Comparison of ENCODE assay signal across 28 cellular contexts in genomic region chr3:11269007-11269406, GRCh38.
"Had no signal": no experiment of that assay in that cellular context is flagged by ENCODE, and none has a peak within 500 bp of the region (broad histone marks: within the 10 kb centered on the region; RNA-seq: fewer than 3 reads in every experiment).

No MANE protein-coding gene starts in this region.

- H3K36me3 Mint-ChIP-seq: stimulated activated memory B cell treated with anti-CD40 and anti-IgM and Interleukin-4, amounts not matched to agents 10 μg/mL and 1 μg/mL and 100 μg/mL, for 72 hours; type B pancreatic cell had no signal

- FAIRE-seq: urothelium cell line had no signal

- H3K27me3 Mint-ChIP-seq: stimulated activated memory B cell treated with anti-CD40 and anti-IgM and Interleukin-4, amounts not matched to agents 10 μg/mL and 1 μg/mL and 100 μg/mL, for 72 hours had no signal

- H3K36me3 ChIP-seq: stomach, suprapubic skin, thoracic aorta, thyroid gland, tibial artery, tibial nerve, transverse colon, upper lobe of left lung, upper lobe of right lung, uterus, vagina had no signal

- H3K9me3 Mint-ChIP-seq: stimulated activated effector memory CD8-positive, alpha-beta T cell treated with anti-CD3 and anti-CD28 coated beads, Interleukin-12 subunit alpha, Interleukin-12 subunit beta, amount 100 ng/mL, for 72 hours; stimulated activated memory B cell treated with anti-CD40 and anti-IgM and Interleukin-4, amounts not matched to agents 10 μg/mL and 1 μg/mL and 100 μg/mL, for 72 hours; stimulated activated naive B cell treated with anti-CD40 and anti-IgM and Interleukin-4, amounts not matched to agents 10 μg/mL and 1 μg/mL and 100 μg/mL, for 72 hours; stimulated activated naive CD8-positive, alpha-beta T cell treated with anti-CD3 and anti-CD28 coated beads, Interleukin-15, amount 100 ng/mL, for 72 hours; stimulated activated naive CD8-positive, alpha-beta T cell treated with anti-CD3 and anti-CD28 coated beads, Interleukin-15, Interleukin-2, amounts not matched to agents 100 ng/mL and 50 ng/mL, for 24 hours; type B pancreatic cell had no signal

- H3K9me3 ChIP-seq: stomach, suprapubic skin, testis, thoracic aorta, thyroid gland, tibial artery, tibial nerve, transverse colon, upper lobe of left lung, upper lobe of right lung, uterus, vagina had no signal

- H3K4me3 Mint-ChIP-seq: stimulated activated effector memory CD8-positive, alpha-beta T cell treated with anti-CD3 and anti-CD28 coated beads, Interleukin-12 subunit alpha, Interleukin-12 subunit beta, amount 100 ng/mL, for 72 hours; stimulated activated memory B cell treated with anti-CD40 and anti-IgM and Interleukin-4, amounts not matched to agents 10 μg/mL and 1 μg/mL and 100 μg/mL, for 72 hours; stimulated activated naive B cell treated with anti-CD40 and anti-IgM and Interleukin-4, amounts not matched to agents 10 μg/mL and 1 μg/mL and 100 μg/mL, for 72 hours; stimulated activated naive CD8-positive, alpha-beta T cell treated with anti-CD3 and anti-CD28 coated beads, Interleukin-15, amount 100 ng/mL, for 72 hours; stimulated activated naive CD8-positive, alpha-beta T cell treated with anti-CD3 and anti-CD28 coated beads, Interleukin-15, Interleukin-2, amounts not matched to agents 100 ng/mL and 50 ng/mL, for 24 hours; type B pancreatic cell had no signal

- H3K4me3 ChIP-seq: stomach, suprapubic skin, testis, thoracic aorta, thyroid gland, tibial artery, tibial nerve, transverse colon, upper lobe of left lung, upper lobe of right lung, uterus, vagina had no signal

- H3K27ac ChIP-seq: stomach, suprapubic skin, testis, thoracic aorta, thyroid gland, tibial artery, tibial nerve, transverse colon, upper lobe of left lung, upper lobe of right lung, uterus, vagina had no signal

- ATAC-seq: stimulated activated effector memory CD8-positive, alpha-beta T cell treated with anti-CD3 and anti-CD28 coated beads, Interleukin-12 subunit alpha, Interleukin-12 subunit beta, amount 100 ng/mL, for 72 hours; stimulated activated memory B cell treated with anti-CD40 and anti-IgM and Interleukin-4, amounts not matched to agents 10 μg/mL and 1 μg/mL and 100 μg/mL, for 72 hours; stimulated activated naive B cell treated with anti-CD40 and anti-IgM and Interleukin-4, amounts not matched to agents 10 μg/mL and 1 μg/mL and 100 μg/mL, for 72 hours; stimulated activated naive CD8-positive, alpha-beta T cell treated with anti-CD3 and anti-CD28 coated beads, Interleukin-15, amount 100 ng/mL, for 72 hours; stimulated activated naive CD8-positive, alpha-beta T cell treated with anti-CD3 and anti-CD28 coated beads, Interleukin-15, Interleukin-2, amounts not matched to agents 100 U/mL and 50 U/mL, for 24 hours; upper lobe of right lung had no signal

- H3K27me3 ChIP-seq: suprapubic skin, testis, thyroid gland, tibial artery, tibial nerve, transverse colon, upper lobe of left lung, upper lobe of right lung, uterus, vagina had no signal

- H3K27ac Mint-ChIP-seq: stimulated activated effector memory CD8-positive, alpha-beta T cell treated with anti-CD3 and anti-CD28 coated beads, Interleukin-12 subunit alpha, Interleukin-12 subunit beta, amount 100 ng/mL, for 72 hours; stimulated activated memory B cell treated with anti-CD40 and anti-IgM and Interleukin-4, amounts not matched to agents 10 μg/mL and 1 μg/mL and 100 μg/mL, for 72 hours; stimulated activated naive B cell treated with anti-CD40 and anti-IgM and Interleukin-4, amounts not matched to agents 10 μg/mL and 1 μg/mL and 100 μg/mL, for 72 hours; stimulated activated naive CD8-positive, alpha-beta T cell treated with anti-CD3 and anti-CD28 coated beads, Interleukin-15, amount 100 ng/mL, for 72 hours; stimulated activated naive CD8-positive, alpha-beta T cell treated with anti-CD3 and anti-CD28 coated beads, Interleukin-15, Interleukin-2, amounts not matched to agents 100 ng/mL and 50 ng/mL, for 24 hours; type B pancreatic cell had no signal

- DNase-seq: stimulated activated CD4-positive, alpha-beta T cell treated with anti-CD3 and anti-CD28 coated beads, Interleukin-2, amount 100 ng/mL, for 48 hours; stimulated activated CD4-positive, alpha-beta T cell treated with anti-CD3 and anti-CD28 coated beads, Interleukin-4, amount 100 ng/mL, for 1 hour; stimulated activated CD4-positive, alpha-beta T cell treated with anti-CD3 and anti-CD28 coated beads, Interleukin-4, amount 100 ng/mL, for 24 hours; stimulated activated CD4-positive, alpha-beta T cell treated with anti-CD3 and anti-CD28 coated beads, Interleukin-4, amount 100 ng/mL, for 4 hours; stimulated activated CD8-positive, alpha-beta memory T cell treated with anti-CD3 and anti-CD28 coated beads, Interleukin-4, amount 100 ng/mL, for 48 hours; stimulated activated naive B cell treated with anti-CD40 and anti-IgM and Interleukin-4, amounts not matched to agents 10 μg/mL and 1 μg/mL and 100 μg/mL, for 72 hours; stimulated activated naive CD4-positive, alpha-beta T cell; stimulated activated naive CD4-positive, alpha-beta T cell treated with Interleukin-2 at 50 U/mL for 16 hours; stimulated activated naive CD8-positive, alpha-beta T cell treated with anti-CD3 and anti-CD28 coated beads, Interleukin-15, amount 100 ng/mL, for 72 hours; stimulated activated naive CD8-positive, alpha-beta T cell treated with anti-CD3 and anti-CD28 coated beads, Interleukin-15, Interleukin-2, amounts not matched to agents 100 U/mL and 50 U/mL, for 24 hours; stomach; substantia nigra; testis; thyroid gland; tibial artery; transverse colon; upper lobe of left lung; upper lobe of right lung; uterus had no signal
